Comparison of ENCODE assay signal across 1 cellular context in the genomic region with DNA sequence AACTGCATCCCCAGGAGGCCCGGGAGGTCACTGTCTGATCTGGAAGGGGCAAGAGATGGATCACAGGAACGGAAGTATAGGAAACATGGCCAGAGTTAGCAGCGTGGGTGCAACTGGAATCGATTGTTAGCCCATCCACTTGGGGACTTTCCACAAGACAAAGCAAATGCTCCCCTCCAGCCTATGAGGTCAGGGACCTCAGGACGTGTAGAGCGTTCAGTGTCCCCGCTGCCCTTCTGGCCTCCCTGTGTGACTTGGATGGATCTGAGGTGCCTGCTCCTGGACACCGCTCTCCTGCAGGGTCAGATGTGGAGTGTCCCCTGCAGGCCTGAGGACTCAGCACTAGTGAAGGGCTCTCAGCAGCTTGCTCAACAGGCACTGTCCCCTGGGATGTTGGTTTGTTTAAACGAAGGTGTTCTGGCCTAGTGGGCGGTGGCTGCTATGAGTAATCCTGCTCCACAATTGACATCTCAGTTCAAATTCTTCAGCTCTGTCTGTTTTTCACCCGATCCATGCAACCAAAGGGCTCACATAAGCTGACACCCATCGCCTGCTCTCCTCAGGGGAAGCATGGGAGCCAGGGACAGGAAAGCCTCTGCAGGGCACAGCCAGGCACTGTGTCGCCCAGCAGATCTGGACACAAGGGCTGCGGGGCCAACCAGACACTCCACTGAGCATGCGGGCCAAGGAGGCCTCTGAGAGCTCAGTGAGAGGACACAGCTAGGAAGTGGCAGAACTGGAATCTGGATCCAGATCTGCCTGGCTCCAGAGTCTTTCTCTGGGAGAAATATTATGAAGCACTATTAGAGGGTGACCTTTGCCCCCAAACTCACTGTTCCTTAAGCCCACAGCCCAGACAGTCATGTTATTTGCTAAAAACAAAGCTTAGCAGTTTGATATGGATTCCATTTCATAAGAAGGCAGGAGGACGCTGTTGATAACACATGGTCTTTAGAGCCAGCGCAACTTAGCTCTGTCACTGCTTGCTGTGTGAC.
TF ChIP-seq lines count a peak whose summit lies in the region.

No MANE protein-coding gene starts in this region.

TF ChIP-seq in GM12878, 131 proteins besides CTCF, POLR2A, EP300 and RAD21 (continued from another document and continues in another):
- TF ChIP-seq, protein P1, sequence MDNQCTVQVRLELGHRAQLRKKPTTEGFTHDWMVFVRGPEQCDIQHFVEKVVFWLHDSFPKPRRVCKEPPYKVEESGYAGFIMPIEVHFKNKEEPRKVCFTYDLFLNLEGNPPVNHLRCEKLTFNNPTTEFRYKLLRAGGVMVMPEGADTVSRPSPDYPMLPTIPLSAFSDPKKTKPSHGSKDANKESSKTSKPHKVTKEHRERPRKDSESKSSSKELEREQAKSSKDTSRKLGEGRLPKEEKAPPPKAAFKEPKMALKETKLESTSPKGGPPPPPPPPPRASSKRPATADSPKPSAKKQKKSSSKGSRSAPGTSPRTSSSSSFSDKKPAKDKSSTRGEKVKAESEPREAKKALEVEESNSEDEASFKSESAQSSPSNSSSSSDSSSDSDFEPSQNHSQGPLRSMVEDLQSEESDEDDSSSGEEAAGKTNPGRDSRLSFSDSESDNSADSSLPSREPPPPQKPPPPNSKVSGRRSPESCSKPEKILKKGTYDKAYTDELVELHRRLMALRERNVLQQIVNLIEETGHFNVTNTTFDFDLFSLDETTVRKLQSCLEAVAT (IDR thresholded peaks at IDR 0.05) = no peak; the same call in 1 of the 2 replicates
- TF ChIP-seq NR2F1 (conservative IDR thresholded peaks at IDR 0.05) (peak; percentile 81), GATAD2B (conservative IDR thresholded peaks at IDR 0.05; ENCODE audit: low read depth) (peak; percentile 78), ASH2L (IDR thresholded peaks at IDR 0.05; ENCODE audit: borderline replicate concordance, low read depth) (no peak), HDGF (IDR thresholded peaks at IDR 0.05) (peak; percentile 72; the same call in 1 of the 2 replicates), NFIC (IDR thresholded peaks at IDR 0.05; ENCODE audit: low read depth, low read length) (peak; percentile 72), NR2C1 (IDR thresholded peaks at IDR 0.05) (no peak; the same call in 1 of the 2 replicates), TBL1XR1 (IDR thresholded peaks at IDR 0.05; ENCODE audit: low read depth, low read length) (peak; percentile 69; the same call in 1 of the 2 replicates), STAT1 (conservative IDR thresholded peaks at IDR 0.05) (no peak), TCF12 (IDR thresholded peaks at IDR 0.05; ENCODE audit: low read depth, low read length) (peak; percentile 70), RELA (IDR thresholded peaks at IDR 0.05; ENCODE audit: borderline replicate concordance, partially characterized antibody) (peak; percentile 57), HDAC6 (IDR thresholded peaks at IDR 0.05; ENCODE audit: unreplicated experiment) (no peak), CREM (IDR thresholded peaks at IDR 0.05; ENCODE audit: low read depth) (peak; percentile 66; the same call in 1 of the 2 replicates), SMAD5 (IDR thresholded peaks at IDR 0.05; ENCODE audit: low read depth) (no peak), SREBF1 (IDR thresholded peaks at IDR 0.05; ENCODE audit: low read length) (no peak), CHD2 (IDR thresholded peaks at IDR 0.05; ENCODE audit: borderline replicate concordance, low read depth, low read length) (no peak), KDM1A (IDR thresholded peaks at IDR 0.05; ENCODE audit: borderline replicate concordance) (no peak), PAX8 (IDR thresholded peaks at IDR 0.05) (no peak), IKZF2 (IDR thresholded peaks at IDR 0.05) (peak; percentile 70 to 82; a peak in 3 of 4 replicates), POLR2AphosphoS2 (IDR thresholded peaks at IDR 0.05; ENCODE audit: low read depth, low read length) (no peak), CHD4 (IDR thresholded peaks at IDR 0.05) (no peak), ZNF622 (IDR thresholded peaks at IDR 0.05) (no peak), RBBP5 (conservative IDR thresholded peaks at IDR 0.05) (no peak), WRNIP1 (IDR thresholded peaks at IDR 0.05; ENCODE audit: borderline replicate concordance, low read depth, low read length) (no peak), FOS (IDR thresholded peaks at IDR 0.05; ENCODE audit: borderline replicate concordance, extremely low read depth, insufficient read length) (no peak), NFXL1 (IDR thresholded peaks at IDR 0.05; ENCODE audit: borderline replicate concordance) (no peak), DPF2 (IDR thresholded peaks at IDR 0.05) (peak; percentile 98), ZSCAN29 (IDR thresholded peaks at IDR 0.05) (no peak)
- TF ChIP-seq, protein P2, sequence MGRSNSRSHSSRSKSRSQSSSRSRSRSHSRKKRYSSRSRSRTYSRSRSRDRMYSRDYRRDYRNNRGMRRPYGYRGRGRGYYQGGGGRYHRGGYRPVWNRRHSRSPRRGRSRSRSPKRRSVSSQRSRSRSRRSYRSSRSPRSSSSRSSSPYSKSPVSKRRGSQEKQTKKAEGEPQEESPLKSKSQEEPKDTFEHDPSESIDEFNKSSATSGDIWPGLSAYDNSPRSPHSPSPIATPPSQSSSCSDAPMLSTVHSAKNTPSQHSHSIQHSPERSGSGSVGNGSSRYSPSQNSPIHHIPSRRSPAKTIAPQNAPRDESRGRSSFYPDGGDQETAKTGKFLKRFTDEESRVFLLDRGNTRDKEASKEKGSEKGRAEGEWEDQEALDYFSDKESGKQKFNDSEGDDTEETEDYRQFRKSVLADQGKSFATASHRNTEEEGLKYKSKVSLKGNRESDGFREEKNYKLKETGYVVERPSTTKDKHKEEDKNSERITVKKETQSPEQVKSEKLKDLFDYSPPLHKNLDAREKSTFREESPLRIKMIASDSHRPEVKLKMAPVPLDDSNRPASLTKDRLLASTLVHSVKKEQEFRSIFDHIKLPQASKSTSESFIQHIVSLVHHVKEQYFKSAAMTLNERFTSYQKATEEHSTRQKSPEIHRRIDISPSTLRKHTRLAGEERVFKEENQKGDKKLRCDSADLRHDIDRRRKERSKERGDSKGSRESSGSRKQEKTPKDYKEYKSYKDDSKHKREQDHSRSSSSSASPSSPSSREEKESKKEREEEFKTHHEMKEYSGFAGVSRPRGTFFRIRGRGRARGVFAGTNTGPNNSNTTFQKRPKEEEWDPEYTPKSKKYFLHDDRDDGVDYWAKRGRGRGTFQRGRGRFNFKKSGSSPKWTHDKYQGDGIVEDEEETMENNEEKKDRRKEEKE (IDR thresholded peaks at IDR 0.05) = no peak
- TF ChIP-seq, protein P3, sequence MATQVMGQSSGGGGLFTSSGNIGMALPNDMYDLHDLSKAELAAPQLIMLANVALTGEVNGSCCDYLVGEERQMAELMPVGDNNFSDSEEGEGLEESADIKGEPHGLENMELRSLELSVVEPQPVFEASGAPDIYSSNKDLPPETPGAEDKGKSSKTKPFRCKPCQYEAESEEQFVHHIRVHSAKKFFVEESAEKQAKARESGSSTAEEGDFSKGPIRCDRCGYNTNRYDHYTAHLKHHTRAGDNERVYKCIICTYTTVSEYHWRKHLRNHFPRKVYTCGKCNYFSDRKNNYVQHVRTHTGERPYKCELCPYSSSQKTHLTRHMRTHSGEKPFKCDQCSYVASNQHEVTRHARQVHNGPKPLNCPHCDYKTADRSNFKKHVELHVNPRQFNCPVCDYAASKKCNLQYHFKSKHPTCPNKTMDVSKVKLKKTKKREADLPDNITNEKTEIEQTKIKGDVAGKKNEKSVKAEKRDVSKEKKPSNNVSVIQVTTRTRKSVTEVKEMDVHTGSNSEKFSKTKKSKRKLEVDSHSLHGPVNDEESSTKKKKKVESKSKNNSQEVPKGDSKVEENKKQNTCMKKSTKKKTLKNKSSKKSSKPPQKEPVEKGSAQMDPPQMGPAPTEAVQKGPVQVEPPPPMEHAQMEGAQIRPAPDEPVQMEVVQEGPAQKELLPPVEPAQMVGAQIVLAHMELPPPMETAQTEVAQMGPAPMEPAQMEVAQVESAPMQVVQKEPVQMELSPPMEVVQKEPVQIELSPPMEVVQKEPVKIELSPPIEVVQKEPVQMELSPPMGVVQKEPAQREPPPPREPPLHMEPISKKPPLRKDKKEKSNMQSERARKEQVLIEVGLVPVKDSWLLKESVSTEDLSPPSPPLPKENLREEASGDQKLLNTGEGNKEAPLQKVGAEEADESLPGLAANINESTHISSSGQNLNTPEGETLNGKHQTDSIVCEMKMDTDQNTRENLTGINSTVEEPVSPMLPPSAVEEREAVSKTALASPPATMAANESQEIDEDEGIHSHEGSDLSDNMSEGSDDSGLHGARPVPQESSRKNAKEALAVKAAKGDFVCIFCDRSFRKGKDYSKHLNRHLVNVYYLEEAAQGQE (IDR thresholded peaks at IDR 0.05; ENCODE audit: low read depth, low read length) = no peak
- TF ChIP-seq, protein P4, sequence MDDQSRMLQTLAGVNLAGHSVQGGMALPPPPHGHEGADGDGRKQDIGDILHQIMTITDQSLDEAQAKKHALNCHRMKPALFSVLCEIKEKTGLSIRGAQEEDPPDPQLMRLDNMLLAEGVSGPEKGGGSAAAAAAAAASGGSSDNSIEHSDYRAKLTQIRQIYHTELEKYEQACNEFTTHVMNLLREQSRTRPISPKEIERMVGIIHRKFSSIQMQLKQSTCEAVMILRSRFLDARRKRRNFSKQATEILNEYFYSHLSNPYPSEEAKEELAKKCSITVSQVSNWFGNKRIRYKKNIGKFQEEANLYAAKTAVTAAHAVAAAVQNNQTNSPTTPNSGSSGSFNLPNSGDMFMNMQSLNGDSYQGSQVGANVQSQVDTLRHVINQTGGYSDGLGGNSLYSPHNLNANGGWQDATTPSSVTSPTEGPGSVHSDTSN (IDR thresholded peaks at IDR 0.05; ENCODE audit: insufficient replicate concordance, low read depth, low read length) = no peak
- TF ChIP-seq, protein P5, sequence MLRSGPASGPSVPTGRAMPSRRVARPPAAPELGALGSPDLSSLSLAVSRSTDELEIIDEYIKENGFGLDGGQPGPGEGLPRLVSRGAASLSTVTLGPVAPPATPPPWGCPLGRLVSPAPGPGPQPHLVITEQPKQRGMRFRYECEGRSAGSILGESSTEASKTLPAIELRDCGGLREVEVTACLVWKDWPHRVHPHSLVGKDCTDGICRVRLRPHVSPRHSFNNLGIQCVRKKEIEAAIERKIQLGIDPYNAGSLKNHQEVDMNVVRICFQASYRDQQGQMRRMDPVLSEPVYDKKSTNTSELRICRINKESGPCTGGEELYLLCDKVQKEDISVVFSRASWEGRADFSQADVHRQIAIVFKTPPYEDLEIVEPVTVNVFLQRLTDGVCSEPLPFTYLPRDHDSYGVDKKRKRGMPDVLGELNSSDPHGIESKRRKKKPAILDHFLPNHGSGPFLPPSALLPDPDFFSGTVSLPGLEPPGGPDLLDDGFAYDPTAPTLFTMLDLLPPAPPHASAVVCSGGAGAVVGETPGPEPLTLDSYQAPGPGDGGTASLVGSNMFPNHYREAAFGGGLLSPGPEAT (IDR thresholded peaks at IDR 0.05; ENCODE audit: low read depth) = peak; percentile 87
- TF ChIP-seq, protein P6, sequence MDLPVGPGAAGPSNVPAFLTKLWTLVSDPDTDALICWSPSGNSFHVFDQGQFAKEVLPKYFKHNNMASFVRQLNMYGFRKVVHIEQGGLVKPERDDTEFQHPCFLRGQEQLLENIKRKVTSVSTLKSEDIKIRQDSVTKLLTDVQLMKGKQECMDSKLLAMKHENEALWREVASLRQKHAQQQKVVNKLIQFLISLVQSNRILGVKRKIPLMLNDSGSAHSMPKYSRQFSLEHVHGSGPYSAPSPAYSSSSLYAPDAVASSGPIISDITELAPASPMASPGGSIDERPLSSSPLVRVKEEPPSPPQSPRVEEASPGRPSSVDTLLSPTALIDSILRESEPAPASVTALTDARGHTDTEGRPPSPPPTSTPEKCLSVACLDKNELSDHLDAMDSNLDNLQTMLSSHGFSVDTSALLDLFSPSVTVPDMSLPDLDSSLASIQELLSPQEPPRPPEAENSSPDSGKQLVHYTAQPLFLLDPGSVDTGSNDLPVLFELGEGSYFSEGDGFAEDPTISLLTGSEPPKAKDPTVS (IDR thresholded peaks at IDR 0.05; ENCODE audit: low read depth, low read length) = no peak
- TF ChIP-seq, protein P7, sequence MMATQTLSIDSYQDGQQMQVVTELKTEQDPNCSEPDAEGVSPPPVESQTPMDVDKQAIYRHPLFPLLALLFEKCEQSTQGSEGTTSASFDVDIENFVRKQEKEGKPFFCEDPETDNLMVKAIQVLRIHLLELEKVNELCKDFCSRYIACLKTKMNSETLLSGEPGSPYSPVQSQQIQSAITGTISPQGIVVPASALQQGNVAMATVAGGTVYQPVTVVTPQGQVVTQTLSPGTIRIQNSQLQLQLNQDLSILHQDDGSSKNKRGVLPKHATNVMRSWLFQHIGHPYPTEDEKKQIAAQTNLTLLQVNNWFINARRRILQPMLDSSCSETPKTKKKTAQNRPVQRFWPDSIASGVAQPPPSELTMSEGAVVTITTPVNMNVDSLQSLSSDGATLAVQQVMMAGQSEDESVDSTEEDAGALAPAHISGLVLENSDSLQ (IDR thresholded peaks at IDR 0.05) = peak; percentile 34; the same call in 1 of the 2 replicates
- TF ChIP-seq, protein P8, sequence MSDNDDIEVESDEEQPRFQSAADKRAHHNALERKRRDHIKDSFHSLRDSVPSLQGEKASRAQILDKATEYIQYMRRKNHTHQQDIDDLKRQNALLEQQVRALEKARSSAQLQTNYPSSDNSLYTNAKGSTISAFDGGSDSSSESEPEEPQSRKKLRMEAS (IDR thresholded peaks at IDR 0.05; ENCODE audit: low read depth, low read length) = no peak
- TF ChIP-seq, protein P9, sequence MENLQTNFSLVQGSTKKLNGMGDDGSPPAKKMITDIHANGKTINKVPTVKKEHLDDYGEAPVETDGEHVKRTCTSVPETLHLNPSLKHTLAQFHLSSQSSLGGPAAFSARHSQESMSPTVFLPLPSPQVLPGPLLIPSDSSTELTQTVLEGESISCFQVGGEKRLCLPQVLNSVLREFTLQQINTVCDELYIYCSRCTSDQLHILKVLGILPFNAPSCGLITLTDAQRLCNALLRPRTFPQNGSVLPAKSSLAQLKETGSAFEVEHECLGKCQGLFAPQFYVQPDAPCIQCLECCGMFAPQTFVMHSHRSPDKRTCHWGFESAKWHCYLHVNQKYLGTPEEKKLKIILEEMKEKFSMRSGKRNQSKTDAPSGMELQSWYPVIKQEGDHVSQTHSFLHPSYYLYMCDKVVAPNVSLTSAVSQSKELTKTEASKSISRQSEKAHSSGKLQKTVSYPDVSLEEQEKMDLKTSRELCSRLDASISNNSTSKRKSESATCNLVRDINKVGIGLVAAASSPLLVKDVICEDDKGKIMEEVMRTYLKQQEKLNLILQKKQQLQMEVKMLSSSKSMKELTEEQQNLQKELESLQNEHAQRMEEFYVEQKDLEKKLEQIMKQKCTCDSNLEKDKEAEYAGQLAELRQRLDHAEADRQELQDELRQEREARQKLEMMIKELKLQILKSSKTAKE (IDR thresholded peaks at IDR 0.05; ENCODE audit: low read depth, poor library complexity, severe bottlenecking) = peak; percentile 42
